In the genomic region with DNA sequence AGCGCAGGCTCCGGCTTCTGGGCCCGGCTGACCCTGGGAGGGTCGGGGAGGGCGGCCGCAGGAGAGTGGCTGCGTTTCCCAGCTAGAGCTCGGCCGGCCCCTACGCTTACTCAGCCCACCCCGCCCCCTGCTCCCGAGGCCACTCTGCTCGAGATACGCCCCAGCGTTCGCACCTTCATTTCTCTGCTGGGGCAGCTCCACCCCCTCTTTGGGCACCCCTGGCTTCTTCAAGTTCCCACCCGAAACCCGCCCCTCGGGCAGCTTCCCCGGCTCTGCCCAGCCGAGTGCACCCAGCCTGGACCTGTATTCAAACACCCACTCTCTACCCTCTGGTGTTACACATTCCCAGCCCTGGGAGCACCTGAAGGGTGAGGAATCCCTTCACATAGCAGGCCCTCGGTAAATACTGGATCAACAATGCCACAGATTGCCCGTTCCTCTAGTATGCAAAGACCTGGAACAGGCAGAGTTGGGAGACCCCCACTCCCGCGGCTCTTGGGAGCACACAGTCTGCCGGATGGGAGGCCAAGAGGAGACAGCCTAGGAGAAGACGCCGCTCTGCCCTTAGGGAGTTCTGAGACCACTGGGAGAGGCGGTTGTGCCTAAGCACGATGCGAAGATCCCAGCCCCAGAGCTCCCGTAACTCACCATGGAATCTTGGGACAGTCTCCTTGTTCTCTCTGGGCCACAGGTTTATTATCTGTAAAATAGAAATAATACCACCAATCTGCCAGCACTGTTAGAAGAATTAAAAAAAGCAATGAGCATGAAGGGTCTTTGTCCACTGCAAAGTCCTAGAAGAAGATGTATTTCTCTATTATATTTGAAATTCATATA, we compare ENCODE assay signal across 8 cellular contexts. TPM values are rescaled to one million over a fixed set of nuclear protein-coding genes. Genes with fewer than 3 reads are reported as not detected.
DNase-seq lines count a peak whose midpoint lies in the region; ATAC-seq and TF ChIP-seq lines count a peak whose summit lies in the region.

No MANE protein-coding gene starts in this region.

- ATAC-seq in GM21825 (IDR thresholded peaks at IDR 0.05; ENCODE audit: unreplicated experiment), result peak; percentile 7
- ATAC-seq in activated naive CD8-positive, alpha-beta T cell treated with anti-CD3 and anti-CD28 coated beads, Interleukin-2, amount 50 U/mL, for 24 hours, result peak; percentile 60
- no peak for ATAC-seq in HG02610 (IDR thresholded peaks at IDR 0.05; ENCODE audit: unreplicated experiment)

- DNase-seq in AG04450 (ENCODE audit: low read depth, low spot score), result no peak
- peak; percentile 56 for DNase-seq in activated naive CD8-positive, alpha-beta T cell treated with anti-CD3 and anti-CD28 coated beads, Interleukin-2, amount 50 U/mL, for 24 hours
- DNase-seq in stimulated activated CD8-positive, alpha-beta memory T cell treated with anti-CD3 and anti-CD28 coated beads, Interleukin-2, amount 100 ng/mL, for 48 hours (ENCODE audit: low read depth in 2 of 2), result peak; percentile 14 to 26
- DNase-seq in cortex of kidney (lab: John Stamatoyannopoulos, UW), result no peak
- DNase-seq in NOMO-1 treated with DMSO at 0.1 percent for 48 hours (lab: John Stamatoyannopoulos, UW; ENCODE audit: unreplicated experiment), result no peak

- H3K9ac ChIP-seq in iPS-20b (ENCODE audit: low read depth, low read length), result peak overlapping the region; percentile 45; the same call in 1 of the 2 replicates

- no peaks in the 10 kb centered on the region for H3K9me3 ChIP-seq in AG04450 (ENCODE audit: control insufficient read depth, insufficient read depth, low read length)
- H3K9me3 ChIP-seq in iPS-20b (ENCODE audit: insufficient read depth, low read depth, low read length), result no peaks in the 10 kb centered on the region

- H3K27me3 ChIP-seq in AG04450 (ENCODE audit: control insufficient read depth, insufficient read depth, low read length), result peaks cover 3% of the 10 kb centered on the region
- H3K27me3 ChIP-seq in iPS-20b (ENCODE audit: insufficient read depth, low read length), result peaks cover 30% of the 10 kb centered on the region

- H3K36me3 Mint-ChIP-seq in activated naive CD8-positive, alpha-beta T cell treated with anti-CD3 and anti-CD28 coated beads, Interleukin-2, amount 50 U/mL, for 24 hours (ENCODE audit: low read depth), result no peaks in the 10 kb centered on the region

- no peaks in the 10 kb centered on the region for H3K36me3 ChIP-seq in iPS-20b (ENCODE audit: insufficient read depth, low read depth, low read length)

- POLR2A ChIA-PET in AG04450 (lab: Yijun Ruan, JAX), result interaction anchor here (0.7 to 1.9 kb wide), 7 partner anchors 13 to 57 kb away, joined by 3 to 9 read pairs (median 4); partner anchors contain the start of gene MTFR1L

- H3K9me3 Mint-ChIP-seq in activated naive CD8-positive, alpha-beta T cell treated with anti-CD3 and anti-CD28 coated beads, Interleukin-2, amount 50 U/mL, for 24 hours, result no peaks in the 10 kb centered on the region

- peak overlapping the region; percentile 59 for H3K27ac Mint-ChIP-seq in activated naive CD8-positive, alpha-beta T cell treated with anti-CD3 and anti-CD28 coated beads, Interleukin-2, amount 50 U/mL, for 24 hours

- peak overlapping the region; percentile 65 for H3K27ac ChIP-seq in AG04450 (ENCODE audit: low read depth, low read length)
- H3K27ac ChIP-seq in iPS-20b (ENCODE audit: low read length), result no peak overlapping the region

- H3K4me3 ChIP-seq in AG04450 (ENCODE audit: low read depth, low read length) (peak overlapping the region; percentile 69), iPS-20b (ENCODE audit: low read length) (peak overlapping the region; percentile 44)

- H3K27me3 Mint-ChIP-seq in activated naive CD8-positive, alpha-beta T cell treated with anti-CD3 and anti-CD28 coated beads, Interleukin-2, amount 50 U/mL, for 24 hours, result peaks cover 10% of the 10 kb centered on the region

- peaks cover 13% of the 10 kb centered on the region for H3K4me1 Mint-ChIP-seq in activated naive CD8-positive, alpha-beta T cell treated with anti-CD3 and anti-CD28 coated beads, Interleukin-2, amount 50 U/mL, for 24 hours

- CTCF ChIA-PET in AG04450 (lab: Charles Lee), result interaction anchor here (0.7 to 1.9 kb wide), 2 partner anchors 20 to 132 kb away, joined by 3 to 10 read pairs; no protein-coding TSS in a partner anchor

- H3K4me1 ChIP-seq in iPS-20b (ENCODE audit: insufficient read depth, low read length), result peaks cover 6% of the 10 kb centered on the region; the same call in 1 of the 2 replicates

- TF ChIP-seq CTCF in AG04450 (IDR thresholded peaks at IDR 0.05; ENCODE audit: low read depth, low read length), result no peak

- peak overlapping the region; percentile 67 for H3K4me3 Mint-ChIP-seq in activated naive CD8-positive, alpha-beta T cell treated with anti-CD3 and anti-CD28 coated beads, Interleukin-2, amount 50 U/mL, for 24 hours

RNA-seq across cellular contexts. Expression of gene PAQR7, which starts 0.6 kb away (rescaled TPM):
- 10.7 and 11.9 TPM in 2 replicates for polyA plus RNA-seq in AG04450 (2011; rRNA removed)
- polyA minus RNA-seq in AG04450 (2011; rRNA and poly(A)+ RNA removed), result 34.0 and 41.4 TPM in 2 replicates

RNA-seq across cellular contexts. Expression of gene AUNIP, which starts 16.8 kb away (rescaled TPM):
- polyA plus RNA-seq in AG04450 (2011; rRNA removed), result 0.97 and 1.1 TPM in 2 replicates
- 0.56 and 1.5 TPM in 2 replicates for polyA minus RNA-seq in AG04450 (2011; rRNA and poly(A)+ RNA removed)

RNA-seq across cellular contexts. Expression of gene STMN1, which starts 30.1 kb away (rescaled TPM):
- polyA plus RNA-seq in AG04450 (2011; rRNA removed), result 154 and 176 TPM in 2 replicates
- polyA minus RNA-seq in AG04450 (2011; rRNA and poly(A)+ RNA removed), result 24.8 and 35.5 TPM in 2 replicates

RNA-seq across cellular contexts. Expression of gene MTFR1L, which starts 56.3 kb away (rescaled TPM):
- polyA plus RNA-seq in AG04450 (2011; rRNA removed), result 65.8 and 68.6 TPM in 2 replicates
- polyA minus RNA-seq in AG04450 (2011; rRNA and poly(A)+ RNA removed), result 38.1 and 58.9 TPM in 2 replicates

Comparison
In these comparisons a context has a peak if more than half of its experiments do, and no peak if none do; other contexts are left out.
1. DNase-seq: peak in activated naive CD8-positive, alpha-beta T cell treated with anti-CD3 and anti-CD28 coated beads, Interleukin-2, amount 50 U/mL, for 24 hours (single experiment) and stimulated activated CD8-positive, alpha-beta memory T cell treated with anti-CD3 and anti-CD28 coated beads, Interleukin-2, amount 100 ng/mL, for 48 hours (2 of 2); none in AG04450 (single experiment), cortex of kidney (single experiment) and NOMO-1 treated with DMSO at 0.1 percent for 48 hours (single experiment).